25 cellular contexts compared by ENCODE assay signal in genomic region chr7:85602196-85602595, GRCh38.
DNase-seq lines count a peak whose midpoint lies in the region; ATAC-seq and TF ChIP-seq lines count a peak whose summit lies in the region.
"Had no signal": no experiment of that assay in that cellular context is flagged by ENCODE, and none has a peak within 500 bp of the region (broad histone marks: within the 10 kb centered on the region; RNA-seq: fewer than 3 reads in every experiment).

No MANE protein-coding gene starts in this region.

- no peaks in the 10 kb centered on the region for H3K4me1 Mint-ChIP-seq in activated naive CD4-positive, alpha-beta T cell treated with anti-CD3 and anti-CD28 coated beads, Interleukin-2, amount 10 ng/mL, durations not matched to agents 7 days and 5 days
- H3K4me1 Mint-ChIP-seq: activated CD4-positive, alpha-beta T cell treated with anti-CD3 and anti-CD28 coated beads for 36 hours; activated T-helper 17 cell treated with anti-CD3 and anti-CD28 coated beads, Interleukin-2, amount 50 U/mL, for 72 hours; T-cell had no signal

- intact Hi-C loops in Right ventricle myocardium superior (cut with DNase I) (no loop called here), OCI-LY7 (cut with micrococcal nuclease; ENCODE audit: unreplicated experiment) (no loop called here)

- H4K20me1 ChIP-seq in OCI-LY7 (ENCODE audit: insufficient read depth, low read length) = no peaks in the 10 kb centered on the region

- no peak overlapping the region for H3K27ac ChIP-seq in OCI-LY7 (ENCODE audit: low read depth, low read length, poor library complexity, severe bottlenecking)
- H3K27ac ChIP-seq: A549 had no signal

- POLR2A ChIA-PET in OCI-LY7 (lab: Charles Lee) = no interaction called here

- no peak overlapping the region for H3K27ac Mint-ChIP-seq in activated naive CD4-positive, alpha-beta T cell treated with anti-CD3 and anti-CD28 coated beads, Interleukin-2, amount 10 ng/mL, durations not matched to agents 7 days and 5 days
- H3K27ac Mint-ChIP-seq: activated CD4-positive, alpha-beta T cell treated with anti-CD3 and anti-CD28 coated beads for 36 hours; activated naive CD8-positive, alpha-beta T cell; activated T-helper 17 cell treated with anti-CD3 and anti-CD28 coated beads, Interleukin-2, amount 50 U/mL, for 72 hours; natural killer cell treated with Interleukin-12 subunit alpha and Interleukin-12 subunit beta and Interleukin-15 and Interleukin-18, amount 100 ng/mL, for 72 hours; T-cell had no signal

- CTCF ChIA-PET in activated naive CD4-positive, alpha-beta T cell treated with anti-CD3 and anti-CD28 coated beads, Interleukin-2, amount 10 ng/mL, durations not matched to agents 7 days and 5 days (lab: Charles Lee) = no interaction called here
- CTCF ChIA-PET in OCI-LY7 (lab: Charles Lee; ENCODE audit: unreplicated experiment) = no interaction called here

- H3K27me3 Mint-ChIP-seq in activated naive CD4-positive, alpha-beta T cell treated with anti-CD3 and anti-CD28 coated beads, Interleukin-2, amount 10 ng/mL, durations not matched to agents 7 days and 5 days = no peaks in the 10 kb centered on the region
- H3K27me3 Mint-ChIP-seq: activated CD4-positive, alpha-beta T cell treated with anti-CD3 and anti-CD28 coated beads for 36 hours; activated naive CD8-positive, alpha-beta T cell; activated T-helper 17 cell treated with anti-CD3 and anti-CD28 coated beads, Interleukin-2, amount 50 U/mL, for 72 hours; natural killer cell treated with Interleukin-12 subunit alpha and Interleukin-12 subunit beta and Interleukin-15 and Interleukin-18, amount 100 ng/mL, for 72 hours; T-cell had no signal

- H3K9me2 ChIP-seq in OCI-LY7 (ENCODE audit: insufficient read depth, low read length) = no peaks in the 10 kb centered on the region

- no TSS peak for BruUV-seq in OCI-LY7 (replicated peaks; lab: Mats Ljungman, UMichigan)

- no peak overlapping the region for H3K4me3 Mint-ChIP-seq in activated naive CD4-positive, alpha-beta T cell treated with anti-CD3 and anti-CD28 coated beads, Interleukin-2, amount 10 ng/mL, durations not matched to agents 7 days and 5 days
- H3K4me3 Mint-ChIP-seq: activated CD4-positive, alpha-beta T cell treated with anti-CD3 and anti-CD28 coated beads for 36 hours; activated naive CD8-positive, alpha-beta T cell; activated T-helper 17 cell treated with anti-CD3 and anti-CD28 coated beads, Interleukin-2, amount 50 U/mL, for 72 hours; natural killer cell treated with Interleukin-12 subunit alpha and Interleukin-12 subunit beta and Interleukin-15 and Interleukin-18, amount 100 ng/mL, for 72 hours; T-cell had no signal

- no peaks in the 10 kb centered on the region for H3K4me1 ChIP-seq in OCI-LY7 (ENCODE audit: insufficient read depth, low read length, poor library complexity, severe bottlenecking)
- H3K4me1 ChIP-seq: A549 had no signal

- no peak overlapping the region for H2AFZ ChIP-seq in OCI-LY7 (ENCODE audit: low read length)

- no peaks in the 10 kb centered on the region for H3K79me2 ChIP-seq in OCI-LY7 (ENCODE audit: insufficient read depth, low read depth, low read length)

- H3K36me3 Mint-ChIP-seq in activated naive CD4-positive, alpha-beta T cell treated with anti-CD3 and anti-CD28 coated beads, Interleukin-2, amount 10 ng/mL, durations not matched to agents 7 days and 5 days = no peaks in the 10 kb centered on the region
- H3K36me3 Mint-ChIP-seq: activated naive CD8-positive, alpha-beta T cell; natural killer cell treated with Interleukin-12 subunit alpha and Interleukin-12 subunit beta and Interleukin-15 and Interleukin-18, amount 100 ng/mL, for 72 hours; T-cell had no signal

- H3K36me3 ChIP-seq in OCI-LY7 (ENCODE audit: insufficient read depth, low read length) = no peaks in the 10 kb centered on the region

- ATAC-seq in Right ventricle myocardium superior (ENCODE audit: poor library complexity) = no peak
- ATAC-seq: A549; activated CD4-positive, alpha-beta T cell treated with anti-CD3 and anti-CD28 coated beads for 36 hours; activated T-helper 17 cell treated with anti-CD3 and anti-CD28 coated beads, Interleukin-2, amount 50 U/mL, for 72 hours; K562; left ventricle myocardium superior; natural killer cell treated with Interleukin-12 subunit alpha and Interleukin-12 subunit beta and Interleukin-15 and Interleukin-18, amount 100 ng/mL, for 72 hours; PC-3; sciatic nerve; T-cell had no signal

- in situ Hi-C loops in astrocyte of the cerebellum (cut with HindIII; ENCODE audit: low sequenced_read_pairs) = no loop called here

- TF ChIP-seq CTCF in astrocyte of the cerebellum (IDR thresholded peaks at IDR 0.05; ENCODE audit: low read depth, low read length, missing control alignments) (no peak), fibroblast of pulmonary artery (IDR thresholded peaks at IDR 0.05; ENCODE audit: low read length, missing control alignments) (no peak), OCI-LY7 (conservative IDR thresholded peaks at IDR 0.05; ENCODE audit: low read length) (no peak)

- DNase-seq in COR-L47 (lab: John Stamatoyannopoulos, UW) (peak; percentile 16), NCI-H1105 (lab: John Stamatoyannopoulos, UW) (peak; percentile 14), astrocyte of the cerebellum (ENCODE audit: low read depth) (peak; percentile 20), fibroblast of pulmonary artery (ENCODE audit: low read depth) (peak; percentile 39), nucleus accumbens (lab: John Stamatoyannopoulos, UW) (no peak), Right ventricle myocardium superior (no peak), OCI-LY7 (ENCODE audit: low spot score) (no peak)
- DNase-seq in activated naive CD4-positive, alpha-beta T cell treated with anti-CD3 and anti-CD28 coated beads, Interleukin-2, amount 10 ng/mL, durations not matched to agents 7 days and 5 days = no peak
- DNase-seq: activated CD4-positive, alpha-beta T cell treated with anti-CD3 and anti-CD28 coated beads for 36 hours; activated CD8-positive, alpha-beta memory T cell treated with anti-CD3 and anti-CD28 coated beads, Interleukin-2, amount 50 U/mL, for 4 hours; Calu3; hippocampal formation; left ventricle myocardium superior; MM.1S; NCI-H187; NCI-H226; PC-3; posterior cingulate gyrus; T-cell had no signal

- H3K4me3 ChIP-seq in astrocyte of the cerebellum (ENCODE audit: low read depth, low read length) = no peak overlapping the region
- H3K4me3 ChIP-seq in fibroblast of pulmonary artery (replicated peaks; ENCODE audit: low read depth, low read length) = no peak overlapping the region
- no peak overlapping the region for H3K4me3 ChIP-seq in OCI-LY7 (ENCODE audit: low read depth, low read length, poor library complexity, severe bottlenecking)
- H3K4me3 ChIP-seq: A549, K562 had no signal

- H3K9me3 Mint-ChIP-seq in activated naive CD4-positive, alpha-beta T cell treated with anti-CD3 and anti-CD28 coated beads, Interleukin-2, amount 10 ng/mL, durations not matched to agents 7 days and 5 days = no peaks in the 10 kb centered on the region

- H3K4me2 ChIP-seq in OCI-LY7 (ENCODE audit: low read length) = no peak overlapping the region
- H3K4me2 ChIP-seq: A549 had no signal

- no peaks in the 10 kb centered on the region for H3K9me3 ChIP-seq in OCI-LY7 (ENCODE audit: low read length)
- H3K9me3 ChIP-seq: A549 had no signal

Comparison
In these comparisons a context has a peak if more than half of its experiments do, and no peak if none do; other contexts are left out.
1. DNase-seq: peak in COR-L47 (single experiment), NCI-H1105 (single experiment), astrocyte of the cerebellum (single experiment) and fibroblast of pulmonary artery (single experiment); none in nucleus accumbens (0 of 56), Right ventricle myocardium superior (single experiment), activated naive CD4-positive, alpha-beta T cell treated with anti-CD3 and anti-CD28 coated beads, Interleukin-2, amount 10 ng/mL, durations not matched to agents 7 days and 5 days (single experiment) and OCI-LY7 (single experiment).